Comparison of ENCODE assay signal across 11 cellular contexts in genomic region chr15:66862111-66862815, GRCh38.
DNase-seq lines count a peak whose midpoint lies in the region; ATAC-seq and TF ChIP-seq lines count a peak whose summit lies in the region.
"Had no signal": no experiment of that assay in that cellular context is flagged by ENCODE, and none has a peak within 500 bp of the region (broad histone marks: within the 10 kb centered on the region; RNA-seq: fewer than 3 reads in every experiment).

No MANE protein-coding gene starts in this region.

- H3K36me3 ChIP-seq in GM23248 (ENCODE audit: low read depth), result no peaks in the 10 kb centered on the region
- H3K36me3 ChIP-seq: adrenal gland, ovary had no signal

- ATAC-seq in HG03139 (IDR thresholded peaks at IDR 0.05; ENCODE audit: unreplicated experiment), result no peak
- no peak for ATAC-seq in GM19397 (IDR thresholded peaks at IDR 0.05; ENCODE audit: unreplicated experiment)
- ATAC-seq in HG02938 (IDR thresholded peaks at IDR 0.05; ENCODE audit: unreplicated experiment), result no peak

- H3F3A ChIP-seq in GM23248 (ENCODE audit: insufficient read depth), result peaks cover 17% of the 10 kb centered on the region

- WGBS in GM23248 (ENCODE audit: low coverage in 1 of 2, low lambda C conversion rate in 2 of 2, missing lambda C conversion rate in 2 of 2), 2 experiments, result 82 to 89% methylated on average over 10 of the region's 10 CpGs

- no peak overlapping the region for H3K9ac ChIP-seq in GM23248

- in situ Hi-C loops in GM23248 (cut with MboI), result loop anchor here (10.0 kb wide), 1 partner anchor 247 kb away; no protein-coding TSS in a partner anchor

- TF ChIP-seq POLR2A in NB4 (IDR thresholded peaks at IDR 0.05; ENCODE audit: extremely low read depth, insufficient read length), result no peak

- peaks cover 47% of the 10 kb centered on the region for H3K4me1 ChIP-seq in GM23248 (ENCODE audit: insufficient read depth)
- H3K4me1 ChIP-seq: adrenal gland had no signal

- H3K27ac ChIP-seq in GM23248 (no peak overlapping the region), coronary artery (no peak overlapping the region)
- H3K27ac ChIP-seq: adrenal gland, heart left ventricle, ovary had no signal

- H3K9me2 ChIP-seq in GM23248 (ENCODE audit: insufficient read depth), result no peaks in the 10 kb centered on the region

- no peak overlapping the region for H3K4me2 ChIP-seq in GM23248 (ENCODE audit: unreplicated experiment)

- no peak overlapping the region for H2AFZ ChIP-seq in GM23248

- DNase-seq in GM23248 (peak; percentile 84), NB4 (ENCODE audit: low read depth) (peak; percentile 45), coronary artery (ENCODE audit: low spot score) (peak; percentile 45), posterior vena cava (ENCODE audit: low spot score) (peak; percentile 28)
- DNase-seq: DMS 273 treated with DMSO at 0.1 percent for 48 hours had no signal

- TF ChIP-seq CTCF in NB4 (IDR thresholded peaks at IDR 0.05; ENCODE audit: low read depth, low read length) (no peak), coronary artery (IDR thresholded peaks at IDR 0.05) (no peak)

- no peaks in the 10 kb centered on the region for H4K20me1 ChIP-seq in GM23248 (ENCODE audit: insufficient read depth)

- H3K4me3 ChIP-seq in GM23248 (no peak overlapping the region), NB4 (ENCODE audit: low read depth, low read length) (no peak overlapping the region), coronary artery (peak overlapping the region; percentile 17)
- H3K4me3 ChIP-seq: adrenal gland, heart left ventricle, ovary had no signal

- H3K9me3 ChIP-seq in GM23248 (ENCODE audit: low read depth), result no peaks in the 10 kb centered on the region
- H3K9me3 ChIP-seq: adrenal gland, heart left ventricle, ovary had no signal

- peaks cover 23% of the 10 kb centered on the region; the same call in 1 of the 2 replicates for H3K79me2 ChIP-seq in GM23248 (ENCODE audit: insufficient read depth)

- H3K27me3 ChIP-seq in GM23248 (replicated peaks; ENCODE audit: insufficient read depth), result no peaks in the 10 kb centered on the region
- H3K27me3 ChIP-seq: adrenal gland, heart left ventricle, ovary had no signal

- intact Hi-C loops in posterior vena cava (cut with DNase I), result loop anchor here in 1 of 2 donors (5.0 kb wide), 1 partner anchor 255 kb away; no protein-coding TSS in a partner anchor

Comparison
In these comparisons a context has a peak if more than half of its experiments do, and no peak if none do; other contexts are left out.
1. DNase-seq: peak in every context shown above with its lines; median percentile 84 in GM23248; 45 in NB4; 45 in coronary artery; 28 in posterior vena cava.